8 cellular contexts compared by ENCODE assay signal in genomic region chr2:95165030-95165370, GRCh38. TPM values are rescaled to one million over a fixed set of nuclear protein-coding genes. Genes with fewer than 3 reads are reported as not detected.
A peak's percentile ranks its signal among the peaks of the same experiment; 100 is the strongest.
DNase-seq lines count a peak whose midpoint lies in the region; ATAC-seq and TF ChIP-seq lines count a peak whose summit lies in the region.

No MANE protein-coding gene starts in this region.

- H3K4me1 ChIP-seq in ascending aorta (peaks cover 5 to 11% of the 10 kb centered on the region in 2 donors), vagina (peaks cover 25% of the 10 kb centered on the region)

- DNase-seq in ascending aorta (ENCODE audit: low spot score in 2 of 2) (no peak), memory B cell (ENCODE audit: low spot score in 2 of 2) (no peak), vagina (ENCODE audit: extremely low spot score in 2 of 2) (no peak), 8988T (no peak), activated gamma-delta T cell (lab: John Stamatoyannopoulos, UW) (no peak), mesenteric fat pad (ENCODE audit: low spot score) (no peak)

- H3K36me3 Mint-ChIP-seq in memory B cell = peaks cover 6% of the 10 kb centered on the region

- intact Hi-C loops in ascending aorta (cut with DNase I) = loop anchor here (1.0 to 2.0 kb wide), 3 partner anchors 42 to 237 kb away; partner anchors contain the start of genes FAHD2A and ZNF892
- intact Hi-C loops in vagina (cut with DNase I) = no loop called here

- TF ChIP-seq POLR2A in vagina (IDR thresholded peaks at IDR 0.05) = no peak

- peak overlapping the region; percentile 81 to 85 for H3K27ac ChIP-seq in ascending aorta
- peak overlapping the region; percentile 86 for H3K27ac ChIP-seq in vagina

- no peaks in the 10 kb centered on the region for H3K36me3 ChIP-seq in ascending aorta
- H3K36me3 ChIP-seq in vagina = no peaks in the 10 kb centered on the region

- ATAC-seq in GM19372 (IDR thresholded peaks at IDR 0.05; ENCODE audit: low read depth, unreplicated experiment) (peak; percentile 2), HG03135 (IDR thresholded peaks at IDR 0.05; ENCODE audit: unreplicated experiment) (peak; percentile 18), memory B cell (ENCODE audit: low read depth) (peak; percentile 4)

- peaks cover 25% of the 10 kb centered on the region for H3K4me1 Mint-ChIP-seq in memory B cell

- TF ChIP-seq CTCF in ascending aorta (IDR thresholded peaks at IDR 0.05) = no peak
- TF ChIP-seq CTCF in vagina (IDR thresholded peaks at IDR 0.05) = no peak

- H3K27ac Mint-ChIP-seq in memory B cell = peak overlapping the region; percentile 99

- peak overlapping the region; percentile 100 for H3K4me3 Mint-ChIP-seq in memory B cell

- H3K27me3 ChIP-seq in ascending aorta (no peaks in the 10 kb centered on the region), vagina (no peaks in the 10 kb centered on the region)

- H3K9me3 ChIP-seq in ascending aorta (no peaks in the 10 kb centered on the region), vagina (no peaks in the 10 kb centered on the region)

- H3K9me3 Mint-ChIP-seq in memory B cell = peaks cover 7% of the 10 kb centered on the region

- H3K4me3 ChIP-seq in ascending aorta = peak overlapping the region; percentile 72 to 79
- peak overlapping the region; percentile 62 to 75 for H3K4me3 ChIP-seq in vagina

- no peaks in the 10 kb centered on the region for H3K27me3 Mint-ChIP-seq in memory B cell

RNA-seq across cellular contexts. Expression of gene ZNF2, which starts 0.6 kb away (rescaled TPM):
- total RNA-seq in ascending aorta (0.75 TPM), vagina (4.2 TPM), mesenteric fat pad (2.6 TPM)

RNA-seq across cellular contexts. Expression of gene ZNF514, which starts 5.4 kb away (rescaled TPM):
- total RNA-seq in ascending aorta (10.7 TPM), vagina (14.0 TPM), mesenteric fat pad (11.7 TPM)

RNA-seq across cellular contexts. Expression of gene ZNF892, which starts 42.3 kb away (rescaled TPM):
- total RNA-seq in ascending aorta = 1.4 TPM
- 2.7 TPM for total RNA-seq in vagina
- total RNA-seq in mesenteric fat pad = 3.6 TPM

RNA-seq across cellular contexts. Expression of gene MRPS5, which starts 43.4 kb away (rescaled TPM):
- total RNA-seq in ascending aorta = 30.1 TPM
- total RNA-seq in vagina = 55.0 TPM
- total RNA-seq in mesenteric fat pad = 43.4 TPM
